In genomic region chr11:65586247-65586630, GRCh38 we compare ENCODE assay signal across 12 cellular contexts. TPM values are rescaled to one million over a fixed set of nuclear protein-coding genes. Genes with fewer than 3 reads are reported as not detected.
DNase-seq lines count a peak whose midpoint lies in the region; ATAC-seq and TF ChIP-seq lines count a peak whose summit lies in the region.
"Had no signal": no experiment of that assay in that cellular context is flagged by ENCODE, and none has a peak within 500 bp of the region (broad histone marks: within the 10 kb centered on the region; RNA-seq: fewer than 3 reads in every experiment).

No MANE protein-coding gene starts in this region.

- H4K8ac ChIP-seq in mesenchymal stem cell (ENCODE audit: low read length) = no peak overlapping the region

- H2BK120ac ChIP-seq in mesenchymal stem cell (ENCODE audit: low read depth, low read length) = no peak overlapping the region

- no peak overlapping the region for H2AFZ ChIP-seq in mesenchymal stem cell (ENCODE audit: low read depth, low read length)

- peak overlapping the region; percentile 2 to 69 for H2BK12ac ChIP-seq in mesenchymal stem cell (ENCODE audit: low read length in 2 of 2)

- peak overlapping the region in 1 of 2 experiments; percentile 37 for H3K18ac ChIP-seq in mesenchymal stem cell (ENCODE audit: low read depth in 1 of 2, low read length in 2 of 2)

- H3K9me3 Mint-ChIP-seq in activated T-helper 2 cell treated with anti-CD3 and anti-CD28 coated beads, Interferon-gamma antibody, Interleukin-2, Interleukin-4, amounts not matched to agents 10 μg/mL and 5 μg/mL and 100 μg/mL, durations not matched to agents 14 hours and 24 hours and 36 hours = no peaks in the 10 kb centered on the region

- WGBS in mesenchymal stem cell = 85% methylated on average over 4 of the region's 4 CpGs

- H3K9me3 ChIP-seq in cardiac muscle cell (ENCODE audit: low read depth) (no peaks in the 10 kb centered on the region), mesenchymal stem cell (ENCODE audit: control insufficient read depth, low read length) (no peaks in the 10 kb centered on the region), stomach smooth muscle (ENCODE audit: control insufficient read depth in 2 of 2, low read length in 2 of 2) (no peaks in the 10 kb centered on the region)

- no peak overlapping the region for H2BK15ac ChIP-seq in mesenchymal stem cell (ENCODE audit: low read depth, poor library complexity, severe bottlenecking)

- TF ChIP-seq CTCF in cardiac muscle cell (IDR thresholded peaks at IDR 0.05; ENCODE audit: low read depth, low read length) = no peak

- peaks cover 17% of the 10 kb centered on the region for H3K79me1 ChIP-seq in mesenchymal stem cell (replicated peaks; ENCODE audit: low read length, poor library complexity, severe bottlenecking)

- H3K4ac ChIP-seq in mesenchymal stem cell (ENCODE audit: low read depth in 1 of 2, low read length in 2 of 2) = no peak overlapping the region

- no peak overlapping the region for H4K91ac ChIP-seq in mesenchymal stem cell (ENCODE audit: low read length)

- no peak overlapping the region for H3K4me2 ChIP-seq in mesenchymal stem cell (ENCODE audit: low read length, poor library complexity, severe bottlenecking)

- DNase-seq in cardiac muscle cell (ENCODE audit: low read depth in 1 of 2, low spot score in 1 of 2) = no peak
- no peak for DNase-seq in Right ventricle myocardium inferior (ENCODE audit: missing footprints)
- DNase-seq in activated T-helper 2 cell treated with anti-CD3 and anti-CD28 coated beads, Interferon-gamma antibody, Interleukin-2, Interleukin-4, amounts not matched to agents 10 μg/mL and 5 μg/mL and 100 μg/mL, durations not matched to agents 14 hours and 24 hours and 36 hours (ENCODE audit: low spot score) = no peak
- no peak for DNase-seq in mesenchymal stem cell
- no peak for DNase-seq in cerebellar nuclear complex (lab: John Stamatoyannopoulos, UW)
- DNase-seq: activated CD4-positive, alpha-beta T cell treated with anti-CD3 and anti-CD28 coated beads, Interleukin-2, amount 50 U/mL, for 48 hours; posterior cingulate gyrus had no signal

- H3K27ac ChIP-seq in cardiac muscle cell = peak overlapping the region; percentile 31
- H3K27ac ChIP-seq in mesenchymal stem cell (ENCODE audit: low read length, poor library complexity, severe bottlenecking) = no peak overlapping the region
- peak overlapping the region; percentile 76 for H3K27ac ChIP-seq in stomach smooth muscle (ENCODE audit: low read length)

- no peak for ATAC-seq in Right ventricle myocardium inferior
- no peak for ATAC-seq in HG02610 (IDR thresholded peaks at IDR 0.05; ENCODE audit: unreplicated experiment)
- ATAC-seq in GM19351 (IDR thresholded peaks at IDR 0.05; ENCODE audit: unreplicated experiment) = no peak
- ATAC-seq: left lobe of liver had no signal

- H3K27me3 Mint-ChIP-seq in activated T-helper 2 cell treated with anti-CD3 and anti-CD28 coated beads, Interferon-gamma antibody, Interleukin-2, Interleukin-4, amounts not matched to agents 10 μg/mL and 5 μg/mL and 100 μg/mL, durations not matched to agents 14 hours and 24 hours and 36 hours (ENCODE audit: low read depth) = no peaks in the 10 kb centered on the region

- H3K4me3 Mint-ChIP-seq in activated T-helper 2 cell treated with anti-CD3 and anti-CD28 coated beads, Interferon-gamma antibody, Interleukin-2, Interleukin-4, amounts not matched to agents 10 μg/mL and 5 μg/mL and 100 μg/mL, durations not matched to agents 14 hours and 24 hours and 36 hours (ENCODE audit: low read depth) = peak overlapping the region; percentile 17

- H3K27me3 ChIP-seq in cardiac muscle cell = peaks cover 45% of the 10 kb centered on the region
- no peaks in the 10 kb centered on the region for H3K27me3 ChIP-seq in mesenchymal stem cell (ENCODE audit: control insufficient read depth in 1 of 2, insufficient read depth in 1 of 2, low read length in 2 of 2)
- no peaks in the 10 kb centered on the region for H3K27me3 ChIP-seq in stomach smooth muscle (ENCODE audit: control insufficient read depth in 1 of 2, insufficient read depth in 2 of 2, low read length in 2 of 2)

- H3K4me1 Mint-ChIP-seq in activated T-helper 2 cell treated with anti-CD3 and anti-CD28 coated beads, Interferon-gamma antibody, Interleukin-2, Interleukin-4, amounts not matched to agents 10 μg/mL and 5 μg/mL and 100 μg/mL, durations not matched to agents 14 hours and 24 hours and 36 hours (ENCODE audit: low read depth) = peaks cover 37% of the 10 kb centered on the region

- H3K9ac ChIP-seq in mesenchymal stem cell (ENCODE audit: low read length) (no peak overlapping the region), stomach smooth muscle (ENCODE audit: low read length in 2 of 2) (no peak overlapping the region)

- H3K36me3 ChIP-seq in cardiac muscle cell = no peaks in the 10 kb centered on the region
- H3K36me3 ChIP-seq in mesenchymal stem cell (ENCODE audit: control insufficient read depth in 1 of 2, insufficient read depth in 2 of 2, low read depth in 1 of 2, low read length in 2 of 2) = peaks cover 59% of the 10 kb centered on the region in 2 experiments
- peaks cover 37 to 44% of the 10 kb centered on the region in 2 donors for H3K36me3 ChIP-seq in stomach smooth muscle (ENCODE audit: control insufficient read depth in 2 of 2, insufficient read depth in 2 of 2, low read length in 2 of 2)

- intact Hi-C loops in Right ventricle myocardium inferior (cut with DNase I) = no loop called here
- intact Hi-C loops in activated T-helper 2 cell treated with anti-CD3 and anti-CD28 coated beads, Interferon-gamma antibody, Interleukin-2, Interleukin-4, amounts not matched to agents 10 μg/mL and 5 μg/mL and 100 μg/mL, durations not matched to agents 14 hours and 24 hours and 36 hours (cut with micrococcal nuclease) = no loop called here

- H2AK5ac ChIP-seq in mesenchymal stem cell (ENCODE audit: low read length, severe bottlenecking) = no peak overlapping the region

- H2BK5ac ChIP-seq in mesenchymal stem cell (ENCODE audit: low read depth, low read length, poor library complexity, severe bottlenecking) = no peak overlapping the region

- no peak overlapping the region for H3K23ac ChIP-seq in mesenchymal stem cell (ENCODE audit: low read length in 2 of 2)

- peaks cover 17% of the 10 kb centered on the region for H3K4me1 ChIP-seq in cardiac muscle cell (ENCODE audit: low read depth)
- peaks cover 26% of the 10 kb centered on the region for H3K4me1 ChIP-seq in mesenchymal stem cell (ENCODE audit: control insufficient read depth, insufficient read depth, low read depth, low read length)
- H3K4me1 ChIP-seq in stomach smooth muscle (ENCODE audit: control insufficient read depth, insufficient read depth, low read length) = peaks cover 63% of the 10 kb centered on the region

- H3K14ac ChIP-seq in mesenchymal stem cell (ENCODE audit: low read length in 2 of 2) = no peak overlapping the region

- H3K27ac Mint-ChIP-seq in activated T-helper 2 cell treated with anti-CD3 and anti-CD28 coated beads, Interferon-gamma antibody, Interleukin-2, Interleukin-4, amounts not matched to agents 10 μg/mL and 5 μg/mL and 100 μg/mL, durations not matched to agents 14 hours and 24 hours and 36 hours = peak overlapping the region; percentile 55

- H3K4me3 ChIP-seq in cardiac muscle cell (no peak overlapping the region), mesenchymal stem cell (ENCODE audit: insufficient read depth in 1 of 2, low read depth in 1 of 2, low read length in 2 of 2) (no peak overlapping the region), stomach smooth muscle (ENCODE audit: low read length in 2 of 2) (no peak overlapping the region)

- peaks cover 72% of the 10 kb centered on the region for H3K36me3 Mint-ChIP-seq in activated T-helper 2 cell treated with anti-CD3 and anti-CD28 coated beads, Interferon-gamma antibody, Interleukin-2, Interleukin-4, amounts not matched to agents 10 μg/mL and 5 μg/mL and 100 μg/mL, durations not matched to agents 14 hours and 24 hours and 36 hours (ENCODE audit: low read depth)

RNA-seq across cellular contexts. Expression of gene KCNK7, which starts 9.4 kb away (rescaled TPM):
- 0.25 TPM in 1 of 2 replicates, not detected in the other for total RNA-seq in cardiac muscle cell
- polyA plus RNA-seq in cardiac muscle cell = not detected in 2 replicates
- 0.43 TPM for total RNA-seq in Right ventricle myocardium inferior
- 0.78 and 2.0 TPM in 2 replicates for total RNA-seq in activated T-helper 2 cell treated with anti-CD3 and anti-CD28 coated beads, Interferon-gamma antibody, Interleukin-2, Interleukin-4, amounts not matched to agents 10 μg/mL and 5 μg/mL and 100 μg/mL, durations not matched to agents 14 hours and 24 hours and 36 hours
- 0.04 TPM for polyA plus RNA-seq in mesenchymal stem cell (2013, experiment 1 of 2)
- polyA plus RNA-seq in mesenchymal stem cell (2013, experiment 2 of 2) = 0.08 TPM
- total RNA-seq: H7, left lobe of liver had no signal

RNA-seq across cellular contexts. Expression of gene EHBP1L1, which starts 10.4 kb away (rescaled TPM):
- 14.9 and 50.5 TPM in 2 replicates for total RNA-seq in cardiac muscle cell
- 14.2 and 30.0 TPM in 2 replicates for polyA plus RNA-seq in cardiac muscle cell
- 61.0 TPM for total RNA-seq in Right ventricle myocardium inferior
- total RNA-seq in activated T-helper 2 cell treated with anti-CD3 and anti-CD28 coated beads, Interferon-gamma antibody, Interleukin-2, Interleukin-4, amounts not matched to agents 10 μg/mL and 5 μg/mL and 100 μg/mL, durations not matched to agents 14 hours and 24 hours and 36 hours = 163 and 168 TPM in 2 replicates
- polyA plus RNA-seq in mesenchymal stem cell (2013, experiment 1 of 2) = 22.5 TPM
- 22.6 TPM for polyA plus RNA-seq in mesenchymal stem cell (2013, experiment 2 of 2)

RNA-seq across cellular contexts. Expression of gene FAM89B, which starts 13.9 kb away (rescaled TPM):
- total RNA-seq in cardiac muscle cell = 42.9 and 71.8 TPM in 2 replicates
- polyA plus RNA-seq in cardiac muscle cell = 96.0 and 132 TPM in 2 replicates
- 45.1 TPM for total RNA-seq in Right ventricle myocardium inferior
- 31.5 and 32.0 TPM in 2 replicates for total RNA-seq in activated T-helper 2 cell treated with anti-CD3 and anti-CD28 coated beads, Interferon-gamma antibody, Interleukin-2, Interleukin-4, amounts not matched to agents 10 μg/mL and 5 μg/mL and 100 μg/mL, durations not matched to agents 14 hours and 24 hours and 36 hours
- polyA plus RNA-seq in mesenchymal stem cell (2013, experiment 1 of 2) = 50.0 TPM
- 53.5 TPM for polyA plus RNA-seq in mesenchymal stem cell (2013, experiment 2 of 2)

RNA-seq across cellular contexts. Expression of gene ZNRD2, which starts 16.0 kb away (rescaled TPM):
- 56.6 and 57.4 TPM in 2 replicates for total RNA-seq in cardiac muscle cell
- polyA plus RNA-seq in cardiac muscle cell = 55.7 and 70.5 TPM in 2 replicates
- total RNA-seq in Right ventricle myocardium inferior = 23.3 TPM
- total RNA-seq in activated T-helper 2 cell treated with anti-CD3 and anti-CD28 coated beads, Interferon-gamma antibody, Interleukin-2, Interleukin-4, amounts not matched to agents 10 μg/mL and 5 μg/mL and 100 μg/mL, durations not matched to agents 14 hours and 24 hours and 36 hours = 63.6 and 63.8 TPM in 2 replicates
- polyA plus RNA-seq in mesenchymal stem cell (2013, experiment 1 of 2) = 64.9 TPM
- 59.8 TPM for polyA plus RNA-seq in mesenchymal stem cell (2013, experiment 2 of 2)

RNA-seq across cellular contexts. Expression of gene MAP3K11, which starts 27.8 kb away (rescaled TPM):
- 44.8 and 63.1 TPM in 2 replicates for total RNA-seq in cardiac muscle cell
- polyA plus RNA-seq in cardiac muscle cell = 25.9 and 31.2 TPM in 2 replicates
- 40.0 TPM for total RNA-seq in Right ventricle myocardium inferior
- 84.6 and 88.6 TPM in 2 replicates for total RNA-seq in activated T-helper 2 cell treated with anti-CD3 and anti-CD28 coated beads, Interferon-gamma antibody, Interleukin-2, Interleukin-4, amounts not matched to agents 10 μg/mL and 5 μg/mL and 100 μg/mL, durations not matched to agents 14 hours and 24 hours and 36 hours
- 36.7 TPM for polyA plus RNA-seq in mesenchymal stem cell (2013, experiment 1 of 2)
- polyA plus RNA-seq in mesenchymal stem cell (2013, experiment 2 of 2) = 36.1 TPM
